Comparison of ENCODE assay signal across 9 cellular contexts in genomic region chr10:120485946-120486345, GRCh38. TPM values are rescaled to one million over a fixed set of nuclear protein-coding genes. Genes with fewer than 3 reads are reported as not detected.
"Had no signal": no experiment of that assay in that cellular context is flagged by ENCODE, and none has a peak within 500 bp of the region (broad histone marks: within the 10 kb centered on the region; RNA-seq: fewer than 3 reads in every experiment).

No MANE protein-coding gene starts in this region.

- ATAC-seq: HCT116, K562 had no signal

- H3K9ac ChIP-seq: GM23248 had no signal

- H3K9me3 ChIP-seq: HAP-1 had no signal

- H3K4me3 Mint-ChIP-seq: HFFc6 had no signal

- H3K27ac ChIP-seq: GM23248, HL-60 had no signal

- DNase-seq: GM23248, GOT3, H7, HFFc6, IMR-90 had no signal

- H3K36me3 ChIP-seq: HAP-1 had no signal

- H3K4me3 ChIP-seq: GM23248, HAP-1, K562 had no signal

- H3K27ac Mint-ChIP-seq: HFFc6 had no signal

- H3K4me1 ChIP-seq: HAP-1 had no signal

RNA-seq across cellular contexts. Expression of gene PLPP4, which starts 28.9 kb away (rescaled TPM):
- total RNA-seq: K562 had no signal
